Comparison of ENCODE assay signal across 28 cellular contexts in genomic region chr2:117257369-117257768, GRCh38.
"Had no signal": no experiment of that assay in that cellular context is flagged by ENCODE, and none has a peak within 500 bp of the region (broad histone marks: within the 10 kb centered on the region; RNA-seq: fewer than 3 reads in every experiment).

No MANE protein-coding gene starts in this region.

- H3K27me3 Mint-ChIP-seq: stimulated activated memory B cell treated with anti-CD40 and anti-IgM and Interleukin-4, amounts not matched to agents 10 μg/mL and 1 μg/mL and 100 μg/mL, for 72 hours; stimulated activated naive B cell treated with anti-CD40 and anti-IgM and Interleukin-4, amounts not matched to agents 10 μg/mL and 1 μg/mL and 100 μg/mL, for 72 hours; stimulated activated naive CD8-positive, alpha-beta T cell treated with anti-CD3 and anti-CD28 coated beads, Interleukin-15, amount 100 ng/mL, for 72 hours; stimulated activated naive CD8-positive, alpha-beta T cell treated with anti-CD3 and anti-CD28 coated beads, Interleukin-15, Interleukin-2, amounts not matched to agents 100 ng/mL and 50 ng/mL, for 24 hours; type B pancreatic cell had no signal

- H3K27ac ChIP-seq: stomach, suprapubic skin, testis, thoracic aorta, thyroid gland, tibial artery, tibial nerve, transverse colon, upper lobe of left lung, upper lobe of right lung, uterus, vagina had no signal

- H3K4me1 ChIP-seq: stomach, suprapubic skin, testis, thyroid gland, tibial artery, tibial nerve, transverse colon, upper lobe of left lung, upper lobe of right lung, uterus, vagina had no signal

- H3K36me3 Mint-ChIP-seq: stimulated activated effector memory CD8-positive, alpha-beta T cell treated with anti-CD3 and anti-CD28 coated beads, Interleukin-12 subunit alpha, Interleukin-12 subunit beta, amount 100 ng/mL, for 72 hours; stimulated activated memory B cell treated with anti-CD40 and anti-IgM and Interleukin-4, amounts not matched to agents 10 μg/mL and 1 μg/mL and 100 μg/mL, for 72 hours; stimulated activated naive B cell treated with anti-CD40 and anti-IgM and Interleukin-4, amounts not matched to agents 10 μg/mL and 1 μg/mL and 100 μg/mL, for 72 hours; type B pancreatic cell had no signal

- H3K36me3 ChIP-seq: stomach, suprapubic skin, thoracic aorta, thyroid gland, tibial artery, tibial nerve, transverse colon, upper lobe of left lung, upper lobe of right lung, uterus, vagina had no signal

- H3K27me3 ChIP-seq: stomach, suprapubic skin, testis, thyroid gland, tibial artery, tibial nerve, transverse colon, upper lobe of left lung, upper lobe of right lung, uterus, vagina had no signal

- H3K9me3 Mint-ChIP-seq: type B pancreatic cell had no signal

- DNase-seq: stimulated activated CD4-positive, alpha-beta T cell treated with anti-CD3 and anti-CD28 coated beads, Interleukin-2, amount 100 ng/mL, for 48 hours; stimulated activated CD4-positive, alpha-beta T cell treated with anti-CD3 and anti-CD28 coated beads, Interleukin-4, amount 100 ng/mL, for 1 hour; stimulated activated CD4-positive, alpha-beta T cell treated with anti-CD3 and anti-CD28 coated beads, Interleukin-4, amount 100 ng/mL, for 24 hours; stimulated activated CD4-positive, alpha-beta T cell treated with anti-CD3 and anti-CD28 coated beads, Interleukin-4, amount 100 ng/mL, for 4 hours; stimulated activated CD8-positive, alpha-beta memory T cell treated with anti-CD3 and anti-CD28 coated beads, Interleukin-4, amount 100 ng/mL, for 48 hours; stimulated activated naive B cell treated with anti-CD40 and anti-IgM and Interleukin-4, amounts not matched to agents 10 μg/mL and 1 μg/mL and 100 μg/mL, for 72 hours; stimulated activated naive CD4-positive, alpha-beta T cell; stimulated activated naive CD4-positive, alpha-beta T cell treated with Interleukin-2 at 50 U/mL for 16 hours; stimulated activated naive CD8-positive, alpha-beta T cell treated with anti-CD3 and anti-CD28 coated beads, Interleukin-15, amount 100 ng/mL, for 72 hours; stimulated activated naive CD8-positive, alpha-beta T cell treated with anti-CD3 and anti-CD28 coated beads, Interleukin-15, Interleukin-2, amounts not matched to agents 100 U/mL and 50 U/mL, for 24 hours; stomach; substantia nigra; testis; thyroid gland; tibial artery; transverse colon; trophoblast cell; upper lobe of left lung; upper lobe of right lung; uterus had no signal

- H3K4me1 Mint-ChIP-seq: stimulated activated effector memory CD8-positive, alpha-beta T cell treated with anti-CD3 and anti-CD28 coated beads, Interleukin-12 subunit alpha, Interleukin-12 subunit beta, amount 100 ng/mL, for 72 hours; stimulated activated memory B cell treated with anti-CD40 and anti-IgM and Interleukin-4, amounts not matched to agents 10 μg/mL and 1 μg/mL and 100 μg/mL, for 72 hours; stimulated activated naive B cell treated with anti-CD40 and anti-IgM and Interleukin-4, amounts not matched to agents 10 μg/mL and 1 μg/mL and 100 μg/mL, for 72 hours; stimulated activated naive CD8-positive, alpha-beta T cell treated with anti-CD3 and anti-CD28 coated beads, Interleukin-15, amount 100 ng/mL, for 72 hours had no signal

- H3K9me3 ChIP-seq: suprapubic skin, testis, thoracic aorta, thyroid gland, tibial artery, transverse colon, upper lobe of left lung, upper lobe of right lung, uterus, vagina had no signal

- ATAC-seq: stimulated activated effector memory CD8-positive, alpha-beta T cell treated with anti-CD3 and anti-CD28 coated beads, Interleukin-12 subunit alpha, Interleukin-12 subunit beta, amount 100 ng/mL, for 72 hours; stimulated activated memory B cell treated with anti-CD40 and anti-IgM and Interleukin-4, amounts not matched to agents 10 μg/mL and 1 μg/mL and 100 μg/mL, for 72 hours; stimulated activated naive B cell treated with anti-CD40 and anti-IgM and Interleukin-4, amounts not matched to agents 10 μg/mL and 1 μg/mL and 100 μg/mL, for 72 hours; stimulated activated naive CD8-positive, alpha-beta T cell treated with anti-CD3 and anti-CD28 coated beads, Interleukin-15, amount 100 ng/mL, for 72 hours; stimulated activated naive CD8-positive, alpha-beta T cell treated with anti-CD3 and anti-CD28 coated beads, Interleukin-15, Interleukin-2, amounts not matched to agents 100 U/mL and 50 U/mL, for 24 hours; upper lobe of right lung had no signal

- H3K27ac Mint-ChIP-seq: stimulated activated effector memory CD8-positive, alpha-beta T cell treated with anti-CD3 and anti-CD28 coated beads, Interleukin-12 subunit alpha, Interleukin-12 subunit beta, amount 100 ng/mL, for 72 hours; stimulated activated memory B cell treated with anti-CD40 and anti-IgM and Interleukin-4, amounts not matched to agents 10 μg/mL and 1 μg/mL and 100 μg/mL, for 72 hours; stimulated activated naive B cell treated with anti-CD40 and anti-IgM and Interleukin-4, amounts not matched to agents 10 μg/mL and 1 μg/mL and 100 μg/mL, for 72 hours; stimulated activated naive CD8-positive, alpha-beta T cell treated with anti-CD3 and anti-CD28 coated beads, Interleukin-15, amount 100 ng/mL, for 72 hours; stimulated activated naive CD8-positive, alpha-beta T cell treated with anti-CD3 and anti-CD28 coated beads, Interleukin-15, Interleukin-2, amounts not matched to agents 100 ng/mL and 50 ng/mL, for 24 hours; type B pancreatic cell had no signal

- H3K4me3 ChIP-seq: stomach, suprapubic skin, testis, thoracic aorta, thyroid gland, tibial artery, tibial nerve, transverse colon, upper lobe of left lung, upper lobe of right lung, uterus, vagina had no signal

- H3K4me3 Mint-ChIP-seq: stimulated activated effector memory CD8-positive, alpha-beta T cell treated with anti-CD3 and anti-CD28 coated beads, Interleukin-12 subunit alpha, Interleukin-12 subunit beta, amount 100 ng/mL, for 72 hours; stimulated activated memory B cell treated with anti-CD40 and anti-IgM and Interleukin-4, amounts not matched to agents 10 μg/mL and 1 μg/mL and 100 μg/mL, for 72 hours; stimulated activated naive B cell treated with anti-CD40 and anti-IgM and Interleukin-4, amounts not matched to agents 10 μg/mL and 1 μg/mL and 100 μg/mL, for 72 hours; stimulated activated naive CD8-positive, alpha-beta T cell treated with anti-CD3 and anti-CD28 coated beads, Interleukin-15, amount 100 ng/mL, for 72 hours; stimulated activated naive CD8-positive, alpha-beta T cell treated with anti-CD3 and anti-CD28 coated beads, Interleukin-15, Interleukin-2, amounts not matched to agents 100 ng/mL and 50 ng/mL, for 24 hours; type B pancreatic cell had no signal
